ENCODE assay signal across 13 cellular contexts in the genomic region with DNA sequence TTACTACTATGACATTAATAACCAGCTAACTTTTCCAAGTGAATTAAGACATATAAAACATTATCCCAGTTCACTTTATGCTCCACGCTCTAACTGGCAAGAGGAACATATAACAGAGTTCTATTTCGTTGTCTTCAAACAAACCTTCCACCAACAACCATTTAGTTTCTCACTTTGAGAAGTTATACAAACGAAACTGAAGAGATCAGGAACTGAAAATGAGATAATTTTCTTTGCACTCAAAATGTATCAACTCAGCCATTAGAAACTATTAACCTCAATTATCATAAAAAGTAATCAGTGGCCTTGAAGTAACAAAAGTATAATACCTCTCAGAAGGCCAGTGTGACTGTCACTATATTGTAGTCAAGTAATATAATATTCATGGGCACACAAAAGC.
DNase-seq lines count a peak whose midpoint lies in the region; ATAC-seq, FAIRE-seq and TF ChIP-seq lines count a peak whose summit lies in the region.
"Had no signal": no experiment of that assay in that cellular context is flagged by ENCODE, and none has a peak within 500 bp of the region (broad histone marks: within the 10 kb centered on the region; RNA-seq: fewer than 3 reads in every experiment).

No MANE protein-coding gene starts in this region.

- no peak for TF ChIP-seq CTCF in GM06990 (IDR thresholded peaks at IDR 0.05; ENCODE audit: insufficient read depth, low read length, poor library complexity, severe bottlenecking)

- DNase-seq in GM06990 (ENCODE audit: extremely low read depth, insufficient read length): peak; percentile 9
- no peak for DNase-seq in SIG-M5 (lab: John Stamatoyannopoulos, UW)
- DNase-seq in H54 (ENCODE audit: insufficient read length, low spot score): no peak
- DNase-seq in NCI-H1048 (lab: John Stamatoyannopoulos, UW): no peak
- no peak for DNase-seq in NCI-H1694 treated with DMSO at 0.1 percent for 48 hours (lab: John Stamatoyannopoulos, UW)
- DNase-seq: activated gamma-delta T cell; MG63; NCI-H524 treated with DMSO at 0.1 percent for 48 hours; stimulated activated CD4-positive, alpha-beta T cell treated with anti-CD3 and anti-CD28 coated beads, Interleukin-2, amount 100 ng/mL, for 48 hours had no signal

- no peak for FAIRE-seq in H54 (lab: Jason Lieb, UNC)

- H3K4me3 ChIP-seq in GM06990 (replicated peaks; ENCODE audit: low read depth, low read length): no peak overlapping the region
- H3K4me3 ChIP-seq: MG63, prostate gland had no signal

- H3K27me3 ChIP-seq in GM06990 (replicated peaks; ENCODE audit: control insufficient read depth, insufficient read depth, low read length): no peaks in the 10 kb centered on the region
- H3K27me3 ChIP-seq: MG63 had no signal

- no peaks in the 10 kb centered on the region for H3K36me3 ChIP-seq in GM06990 (ENCODE audit: control insufficient read depth, insufficient read depth, low read length)
- H3K36me3 ChIP-seq: MG63, prostate gland had no signal

- TF ChIP-seq POLR2A in H54 (IDR thresholded peaks at IDR 0.05; ENCODE audit: low read depth, low read length): no peak

- peak; percentile 93 for ATAC-seq in GM19351 (IDR thresholded peaks at IDR 0.05; ENCODE audit: unreplicated experiment)
- peak; percentile 93 for ATAC-seq in HG02678 (IDR thresholded peaks at IDR 0.05; ENCODE audit: unreplicated experiment)
- ATAC-seq in HG03439 (IDR thresholded peaks at IDR 0.05; ENCODE audit: unreplicated experiment): peak; percentile 71
